In genomic region chrX:138858946-138859345, GRCh38 we compare ENCODE assay signal across 15 cellular contexts.
"Had no signal": no experiment of that assay in that cellular context is flagged by ENCODE, and none has a peak within 500 bp of the region (broad histone marks: within the 10 kb centered on the region; RNA-seq: fewer than 3 reads in every experiment).

No MANE protein-coding gene starts in this region.

- DNase-seq: activated B cell treated with CpG ODN at 0.5 μM for 24 hours; activated CD4-positive, alpha-beta T cell treated with anti-CD3 and anti-CD28 coated beads, Interleukin-2, amount 50 U/mL, for 1 hour; activated effector memory CD4-positive, alpha-beta T cell treated with Interleukin-2 at 50 U/mL for 16 hours; body of pancreas; central memory CD4-positive, alpha-beta T cell; cortex of kidney; endodermal cell; erythroblast; glutamatergic neuron; immature natural killer cell; left colon; right lobe of liver; stimulated activated CD4-positive, alpha-beta T cell treated with anti-CD3 and anti-CD28 coated beads, Interleukin-2, amount 100 ng/mL, for 24 hours; stimulated activated naive CD4-positive, alpha-beta T cell had no signal

- H3K4me3 ChIP-seq: body of pancreas, prostate gland, right lobe of liver had no signal

- H3K27me3 ChIP-seq: body of pancreas, right lobe of liver had no signal

- H3K36me3 ChIP-seq: prostate gland, right lobe of liver had no signal

- ATAC-seq: body of pancreas, left colon, right lobe of liver had no signal

- H3K27ac ChIP-seq: body of pancreas, prostate gland, right lobe of liver had no signal

- H3K9me3 ChIP-seq: body of pancreas, prostate gland, right lobe of liver had no signal

- H3K4me1 ChIP-seq: body of pancreas, prostate gland, right lobe of liver had no signal
